ENCODE assay signal across 25 cellular contexts in genomic region chr15:87977907-87978306, GRCh38.
DNase-seq lines count a peak whose midpoint lies in the region; ATAC-seq and TF ChIP-seq lines count a peak whose summit lies in the region.
"Had no signal": no experiment of that assay in that cellular context is flagged by ENCODE, and none has a peak within 500 bp of the region (broad histone marks: within the 10 kb centered on the region; RNA-seq: fewer than 3 reads in every experiment).

No MANE protein-coding gene starts in this region.

- H3K4me3 Mint-ChIP-seq in stimulated activated naive CD8-positive, alpha-beta T cell treated with anti-CD3 and anti-CD28 coated beads, Interleukin-15, amount 100 ng/mL, for 72 hours = no peak overlapping the region
- H3K4me3 Mint-ChIP-seq: CD14-positive monocyte; CD4-positive, alpha-beta memory T cell; CD8-positive, alpha-beta memory T cell had no signal

- H3K36me3 ChIP-seq in right atrium auricular region = no peaks in the 10 kb centered on the region
- H3K36me3 ChIP-seq: BE2C, BLaER1 had no signal

- intact Hi-C loops in Right ventricle myocardium superior (cut with DNase I) = no loop called here

- DNase-seq in right atrium auricular region (ENCODE audit: low spot score) (peak; percentile 13), Right ventricle myocardium superior (no peak), coronary artery (ENCODE audit: low spot score) (peak; percentile 16)
- DNase-seq in stimulated activated naive CD8-positive, alpha-beta T cell treated with anti-CD3 and anti-CD28 coated beads, Interleukin-15, amount 100 ng/mL, for 72 hours = no peak
- no peak for DNase-seq in stimulated activated naive CD8-positive, alpha-beta T cell treated with anti-CD3 and anti-CD28 coated beads, Interleukin-15, Interleukin-2, amounts not matched to agents 100 U/mL and 50 U/mL, for 24 hours
- DNase-seq in activated CD4-positive, alpha-beta T cell treated with anti-CD3 and anti-CD28 coated beads for 48 hours = no peak
- DNase-seq: ACHN; BE2C; C1 segment of cervical spinal cord; CD4-positive, alpha-beta memory T cell; CD4-positive, CD25-positive, alpha-beta regulatory T cell; CD8-positive, alpha-beta memory T cell; COR-L47; DMS 273 treated with DMSO at 0.1 percent for 48 hours; DMS153; DMS53; DMS79; DND-41; EL; GDM1 had no signal

- ATAC-seq in Right ventricle myocardium superior (ENCODE audit: poor library complexity) (no peak), HG02973 (IDR thresholded peaks at IDR 0.05; ENCODE audit: unreplicated experiment) (no peak)
- no peak for ATAC-seq in stimulated activated naive CD8-positive, alpha-beta T cell treated with anti-CD3 and anti-CD28 coated beads, Interleukin-15, amount 100 ng/mL, for 72 hours
- ATAC-seq in stimulated activated naive CD8-positive, alpha-beta T cell treated with anti-CD3 and anti-CD28 coated beads, Interleukin-15, Interleukin-2, amounts not matched to agents 100 U/mL and 50 U/mL, for 24 hours = no peak
- ATAC-seq: GM12878 had no signal

- peaks cover 0 to 9% of the 10 kb centered on the region in 2 donors for H3K4me1 ChIP-seq in right atrium auricular region
- H3K4me1 ChIP-seq: BE2C, BLaER1 had no signal

- H3K9me3 Mint-ChIP-seq in stimulated activated naive CD8-positive, alpha-beta T cell treated with anti-CD3 and anti-CD28 coated beads, Interleukin-15, amount 100 ng/mL, for 72 hours = peaks cover 0 to 8% of the 10 kb centered on the region in 2 donors

- TF ChIP-seq CTCF in right atrium auricular region (IDR thresholded peaks at IDR 0.05) = no peak
- TF ChIP-seq CTCF in coronary artery (IDR thresholded peaks at IDR 0.05) = no peak

- H3K9me3 ChIP-seq in right atrium auricular region = no peaks in the 10 kb centered on the region
- H3K9me3 ChIP-seq: BE2C, BLaER1 had no signal

- H3K27me3 Mint-ChIP-seq in stimulated activated naive CD8-positive, alpha-beta T cell treated with anti-CD3 and anti-CD28 coated beads, Interleukin-15, amount 100 ng/mL, for 72 hours = no peaks in the 10 kb centered on the region
- H3K27me3 Mint-ChIP-seq: CD4-positive, alpha-beta memory T cell had no signal

- H3K27ac Mint-ChIP-seq in stimulated activated naive CD8-positive, alpha-beta T cell treated with anti-CD3 and anti-CD28 coated beads, Interleukin-15, amount 100 ng/mL, for 72 hours = peak overlapping the region; percentile 2 to 49
- H3K27ac Mint-ChIP-seq: CD14-positive monocyte; CD4-positive, alpha-beta memory T cell; CD4-positive, CD25-positive, alpha-beta regulatory T cell; CD8-positive, alpha-beta memory T cell had no signal

- no peaks in the 10 kb centered on the region for H3K27me3 ChIP-seq in right atrium auricular region
- H3K27me3 ChIP-seq: BE2C, BLaER1 had no signal

- no peaks in the 10 kb centered on the region for H3K4me1 Mint-ChIP-seq in stimulated activated naive CD8-positive, alpha-beta T cell treated with anti-CD3 and anti-CD28 coated beads, Interleukin-15, amount 100 ng/mL, for 72 hours
- H3K4me1 Mint-ChIP-seq: CD14-positive monocyte; CD4-positive, alpha-beta memory T cell; CD4-positive, CD25-positive, alpha-beta regulatory T cell; CD8-positive, alpha-beta memory T cell had no signal

- H3K4me3 ChIP-seq in right atrium auricular region (no peak overlapping the region), coronary artery (no peak overlapping the region)
- H3K4me3 ChIP-seq: BLaER1, GM12878 had no signal

- H3K27ac ChIP-seq in right atrium auricular region (no peak overlapping the region), coronary artery (no peak overlapping the region)
- H3K27ac ChIP-seq: 22Rv1, BLaER1 had no signal

Comparison
In these comparisons a context has a peak if more than half of its experiments do, and no peak if none do; other contexts are left out.
1. DNase-seq: peak in right atrium auricular region (single experiment) and coronary artery (single experiment); none in Right ventricle myocardium superior (single experiment), stimulated activated naive CD8-positive, alpha-beta T cell treated with anti-CD3 and anti-CD28 coated beads, Interleukin-15, amount 100 ng/mL, for 72 hours (0 of 2), stimulated activated naive CD8-positive, alpha-beta T cell treated with anti-CD3 and anti-CD28 coated beads, Interleukin-15, Interleukin-2, amounts not matched to agents 100 U/mL and 50 U/mL, for 24 hours (single experiment) and activated CD4-positive, alpha-beta T cell treated with anti-CD3 and anti-CD28 coated beads for 48 hours (single experiment).